6 cellular contexts compared by ENCODE assay signal in the genomic region with DNA sequence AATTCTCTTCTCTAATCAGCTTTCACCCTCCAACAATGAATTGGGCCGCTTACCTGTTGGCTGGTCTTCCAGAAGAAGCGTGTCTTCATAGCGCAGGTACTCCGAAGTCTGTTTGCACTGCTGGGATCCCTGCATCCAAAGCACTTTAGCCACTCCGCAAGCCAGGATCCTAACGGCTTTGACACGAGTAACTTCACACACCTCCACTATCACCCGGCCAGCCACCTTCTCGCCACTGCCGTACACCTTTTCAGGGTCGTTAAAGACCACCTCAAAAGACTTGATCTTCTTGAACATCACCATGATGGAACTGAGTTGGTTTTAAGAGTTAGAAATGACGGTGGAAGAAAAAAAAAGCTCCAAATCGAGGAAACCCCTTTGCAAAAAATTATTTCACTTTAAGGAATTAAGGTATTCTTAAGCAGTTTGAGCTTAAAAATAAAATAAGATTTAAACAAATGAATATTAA. TPM values are rescaled to one million over a fixed set of nuclear protein-coding genes. Genes with fewer than 3 reads are reported as not detected.
DNase-seq lines count a peak whose midpoint lies in the region; ATAC-seq, FAIRE-seq and TF ChIP-seq lines count a peak whose summit lies in the region.

No MANE protein-coding gene starts in this region.

- CTCF ChIA-PET in CD8-positive, alpha-beta memory T cell (lab: Charles Lee): interaction anchor here (0.6 to 26.4 kb wide), 8 partner anchors 11 to 151 kb away, joined by 3 to 475 read pairs (median 6); partner anchors contain the start of genes LIX1L, NUDT17, PIAS3 and RBM8A
- CTCF ChIA-PET in T-cell (lab: Charles Lee): interaction anchor here in 1 of 2 donors (1.0 to 9.6 kb wide), 5 partner anchors 10 to 151 kb away, joined by 3 to 93 read pairs (median 4); partner anchors contain the start of gene NUDT17

- H3K79me2 ChIP-seq in keratinocyte (ENCODE audit: control insufficient read depth, insufficient read depth, low read length): peaks cover 8% of the 10 kb centered on the region

- H4K20me1 ChIP-seq in keratinocyte (ENCODE audit: control insufficient read depth, extremely low read depth, insufficient read depth, low read length): no peaks in the 10 kb centered on the region

- H3K9me3 ChIP-seq in CD8-positive, alpha-beta memory T cell (ENCODE audit: low read length): no peaks in the 10 kb centered on the region
- H3K9me3 ChIP-seq in keratinocyte (ENCODE audit: control insufficient read depth, low read depth, low read length): no peaks in the 10 kb centered on the region

- peaks cover 44% of the 10 kb centered on the region for H3K36me3 ChIP-seq in CD8-positive, alpha-beta memory T cell (ENCODE audit: insufficient read depth, low read length)
- peaks cover 13 to 18% of the 10 kb centered on the region in 2 experiments for H3K36me3 ChIP-seq in keratinocyte (ENCODE audit: control insufficient read depth in 2 of 2, extremely low read depth in 1 of 2, insufficient read depth in 2 of 2, low read length in 2 of 2)

- peak overlapping the region; percentile 40 for H2AFZ ChIP-seq in keratinocyte (ENCODE audit: control insufficient read depth, low read length)

- peaks cover 39 to 58% (median 50%) of the 10 kb centered on the region in 3 donors for H3K36me3 Mint-ChIP-seq in CD8-positive, alpha-beta memory T cell
- H3K36me3 Mint-ChIP-seq in T-cell: peaks cover 48% of the 10 kb centered on the region

- dilution Hi-C loops in keratinocyte (cut with MboI; ENCODE audit: extremely low pct_ligation_motif_present, low sequenced_read_pairs): no loop called here

- peak overlapping the region; percentile 79 for H3K9ac ChIP-seq in keratinocyte (ENCODE audit: control insufficient read depth, extremely low read depth, insufficient read depth, low read length)

- H3K4me3 ChIP-seq in CD8-positive, alpha-beta memory T cell (ENCODE audit: low read length): peak overlapping the region; percentile 99
- peak overlapping the region; percentile 57 to 96 (median 93) for H3K4me3 ChIP-seq in keratinocyte (ENCODE audit: control insufficient read depth in 2 of 3, extremely low read depth in 1 of 3, insufficient read depth in 2 of 3, low read depth in 1 of 3, low read length in 3 of 3)

- no peaks in the 10 kb centered on the region for H3K9me1 ChIP-seq in keratinocyte (ENCODE audit: control insufficient read depth, extremely low read depth, insufficient read depth, low read length)

- peaks cover 0 to 5% (median 0%) of the 10 kb centered on the region in 5 donors for H3K9me3 Mint-ChIP-seq in CD8-positive, alpha-beta memory T cell
- H3K9me3 Mint-ChIP-seq in T-cell: no peaks in the 10 kb centered on the region

- H3K4me3 Mint-ChIP-seq in CD8-positive, alpha-beta memory T cell: peak overlapping the region; percentile 94 to 99 (median 99)
- peak overlapping the region; percentile 96 to 98 (median 98) for H3K4me3 Mint-ChIP-seq in T-cell

- FAIRE-seq in keratinocyte (lab: Jason Lieb, UNC): no peak

- H3K4me1 Mint-ChIP-seq in CD8-positive, alpha-beta memory T cell: peaks cover 55 to 68% (median 63%) of the 10 kb centered on the region in 3 donors
- H3K4me1 Mint-ChIP-seq in T-cell: peaks cover 65 to 71% (median 70%) of the 10 kb centered on the region in 3 donors

- peaks cover 0 to 3% of the 10 kb centered on the region in 2 donors for H3K27me3 Mint-ChIP-seq in CD8-positive, alpha-beta memory T cell
- H3K27me3 Mint-ChIP-seq in T-cell: no peaks in the 10 kb centered on the region

- H3K27ac ChIP-seq in CD8-positive, alpha-beta memory T cell (ENCODE audit: low read depth, low read length): peak overlapping the region; percentile 92
- H3K27ac ChIP-seq in keratinocyte (ENCODE audit: control insufficient read depth, insufficient read depth, low read length): peak overlapping the region; percentile 95

- ATAC-seq in T-cell (replicated peaks in 1 of 4) (no peak), GM19351 (IDR thresholded peaks at IDR 0.05; ENCODE audit: unreplicated experiment) (no peak)

- H3K27me3 ChIP-seq in CD8-positive, alpha-beta memory T cell (ENCODE audit: insufficient read depth, low read length, poor library complexity, severe bottlenecking): no peaks in the 10 kb centered on the region
- H3K27me3 ChIP-seq in keratinocyte (ENCODE audit: control insufficient read depth, extremely low read depth, insufficient read depth, low read length): no peaks in the 10 kb centered on the region

- peaks cover 55% of the 10 kb centered on the region for H3K4me1 ChIP-seq in CD8-positive, alpha-beta memory T cell (ENCODE audit: insufficient read depth, low read length)
- peaks cover 47% of the 10 kb centered on the region for H3K4me1 ChIP-seq in keratinocyte (ENCODE audit: control insufficient read depth, extremely low read depth, insufficient read depth, low read length)

- peak overlapping the region; percentile 97 for H3K4me2 ChIP-seq in keratinocyte (ENCODE audit: control insufficient read depth, extremely low read depth, insufficient read depth, low read depth, low read length)

- no peak for TF ChIP-seq CTCF in keratinocyte (optimal IDR thresholded peaks at IDR 0.05 in 1 of 3, IDR thresholded peaks at IDR 0.05 in 1 of 3, conservative IDR thresholded peaks at IDR 0.05 in 1 of 3; ENCODE audit: extremely low read depth in 1 of 3, insufficient read depth in 2 of 3, low read length in 3 of 3)

- POLR2A ChIA-PET in CD8-positive, alpha-beta memory T cell (lab: Charles Lee): interaction anchor here (0.9 to 11.4 kb wide), 10 partner anchors 10 to 172 kb away, joined by 3 to 229 read pairs (median 16); partner anchors contain the start of genes ANKRD34A, LIX1L, PEX11B and POLR3C
- POLR2A ChIA-PET in T-cell (lab: Charles Lee): interaction anchor here (0.5 to 2.5 kb wide), 14 partner anchors 9 to 715 kb away, joined by 3 to 15 read pairs (median 4); partner anchors contain the start of genes ANKRD34A (in 2 of the 2), POLR3GL (in 2 of the 2), LIX1L (in 1 of the 2) and RNF115 (in 1 of the 2)

- H3K27ac Mint-ChIP-seq in CD8-positive, alpha-beta memory T cell: peak overlapping the region; percentile 84 to 98 (median 98)
- H3K27ac Mint-ChIP-seq in T-cell: peak overlapping the region; percentile 98 to 99

- DNase-seq in CD8-positive, alpha-beta memory T cell: no peak
- DNase-seq in T-cell (no peak), keratinocyte (ENCODE audit: low read depth, low spot score) (no peak), NCI-H1930 (lab: John Stamatoyannopoulos, UW) (no peak), HuH-7 (ENCODE audit: low spot score) (no peak)

RNA-seq across cellular contexts. Expression of gene TXNIP, which starts 0.4 kb away (rescaled TPM):
- total RNA-seq in CD8-positive, alpha-beta memory T cell: 100 to 1,000 TPM; 167 to 170 TPM
- 4,579 TPM for polyA plus RNA-seq in CD8-positive, alpha-beta memory T cell
- 1,000 to 10,000 TPM in 1 of 5 donors, 100 to 1,000 TPM in 4; 721 to 2,117 (median 773) TPM for total RNA-seq in T-cell
- polyA plus RNA-seq in keratinocyte: 89.7 to 165 TPM (median 159 TPM) in 3 replicates
- polyA plus RNA-seq in keratinocyte (2011; ENCODE audit: low read depth): 41.9 TPM
- 55.4 and 104 TPM in 2 replicates for polyA plus RNA-seq in keratinocyte (2011; cell fraction: cytosol; rRNA removed)
- 156 and 196 TPM in 2 replicates for polyA plus RNA-seq in keratinocyte (2011; cell fraction: nucleus; rRNA removed)
- polyA plus RNA-seq in keratinocyte (2012; ENCODE audit: low replicate concordance): 39.4 and 112 TPM in 2 replicates
- polyA minus RNA-seq in keratinocyte: 115 to 413 TPM (median 186 TPM) in 3 replicates
- 82.9 TPM for polyA minus RNA-seq in keratinocyte (2011; cell fraction: cytosol; rRNA and poly(A)+ RNA removed)
- 106 and 162 TPM in 2 replicates for polyA minus RNA-seq in keratinocyte (2011; cell fraction: nucleus; rRNA and poly(A)+ RNA removed)

RNA-seq across cellular contexts. Expression of gene HJV, which starts 25.5 kb away (rescaled TPM):
- total RNA-seq in CD8-positive, alpha-beta memory T cell: not detected
- polyA plus RNA-seq in CD8-positive, alpha-beta memory T cell: not detected
- total RNA-seq in T-cell: not detected
- polyA plus RNA-seq in keratinocyte: 0.04 TPM in 1 of 3 replicates, not detected in the others
- not detected for polyA plus RNA-seq in keratinocyte (2011; ENCODE audit: low read depth)
- not detected in 2 replicates for polyA plus RNA-seq in keratinocyte (2011; cell fraction: cytosol; rRNA removed)
- polyA plus RNA-seq in keratinocyte (2011; cell fraction: nucleus; rRNA removed): not detected in 2 replicates
- not detected in 2 replicates for polyA plus RNA-seq in keratinocyte (2012; ENCODE audit: low replicate concordance)
- polyA minus RNA-seq in keratinocyte: not detected in 3 replicates
- not detected for polyA minus RNA-seq in keratinocyte (2011; cell fraction: cytosol; rRNA and poly(A)+ RNA removed)
- polyA minus RNA-seq in keratinocyte (2011; cell fraction: nucleus; rRNA and poly(A)+ RNA removed): not detected in 2 replicates

RNA-seq across cellular contexts. Expression of gene POLR3GL, which starts 31.5 kb away (rescaled TPM):
- 10 to 100 TPM; 21.6 to 22.8 TPM for total RNA-seq in CD8-positive, alpha-beta memory T cell
- polyA plus RNA-seq in CD8-positive, alpha-beta memory T cell: 103 TPM
- total RNA-seq in T-cell: 10 to 100 TPM; 30.9 to 41.7 (median 38.3) TPM
- polyA plus RNA-seq in keratinocyte: 8.1 to 14.0 TPM (median 10.0 TPM) in 3 replicates
- 8.0 TPM for polyA plus RNA-seq in keratinocyte (2011; ENCODE audit: low read depth)
- 11.0 and 11.3 TPM in 2 replicates for polyA plus RNA-seq in keratinocyte (2011; cell fraction: cytosol; rRNA removed)
- 6.8 and 8.9 TPM in 2 replicates for polyA plus RNA-seq in keratinocyte (2011; cell fraction: nucleus; rRNA removed)
- polyA plus RNA-seq in keratinocyte (2012; ENCODE audit: low replicate concordance): 9.6 and 16.1 TPM in 2 replicates
- 3.7 to 6.9 TPM (median 4.3 TPM) in 3 replicates for polyA minus RNA-seq in keratinocyte
- polyA minus RNA-seq in keratinocyte (2011; cell fraction: cytosol; rRNA and poly(A)+ RNA removed): 5.8 TPM
- 1.9 and 3.1 TPM in 2 replicates for polyA minus RNA-seq in keratinocyte (2011; cell fraction: nucleus; rRNA and poly(A)+ RNA removed)

RNA-seq across cellular contexts. Expression of gene ANKRD34A, which starts 31.6 kb away (rescaled TPM):
- total RNA-seq in CD8-positive, alpha-beta memory T cell: 1 to 10 TPM; 6.9 to 8.7 TPM
- 0.97 TPM for polyA plus RNA-seq in CD8-positive, alpha-beta memory T cell
- total RNA-seq in T-cell: 1 to 10 TPM in 3 of 5 donors, under 1 TPM in 2; 0.68 to 3.5 (median 1.7) TPM
- polyA plus RNA-seq in keratinocyte: 0.53 to 0.83 TPM (median 0.66 TPM) in 3 replicates
- not detected for polyA plus RNA-seq in keratinocyte (2011; ENCODE audit: low read depth)
- 0.46 and 0.81 TPM in 2 replicates for polyA plus RNA-seq in keratinocyte (2011; cell fraction: cytosol; rRNA removed)
- 1.5 and 1.6 TPM in 2 replicates for polyA plus RNA-seq in keratinocyte (2011; cell fraction: nucleus; rRNA removed)
- 0.20 and 0.78 TPM in 2 replicates for polyA plus RNA-seq in keratinocyte (2012; ENCODE audit: low replicate concordance)
- 0.29 to 1.9 TPM (median 0.40 TPM) in 3 replicates for polyA minus RNA-seq in keratinocyte
- polyA minus RNA-seq in keratinocyte (2011; cell fraction: cytosol; rRNA and poly(A)+ RNA removed): 1.7 TPM
- 0.47 and 0.95 TPM in 2 replicates for polyA minus RNA-seq in keratinocyte (2011; cell fraction: nucleus; rRNA and poly(A)+ RNA removed)

RNA-seq across cellular contexts. Expression of gene LIX1L, which starts 38.2 kb away (rescaled TPM):
- 10 to 100 TPM; 41.8 to 42.6 TPM for total RNA-seq in CD8-positive, alpha-beta memory T cell
- polyA plus RNA-seq in CD8-positive, alpha-beta memory T cell: 33.5 TPM
- total RNA-seq in T-cell: 10 to 100 TPM; 43.4 to 74.4 (median 64.2) TPM
- polyA plus RNA-seq in keratinocyte: 9.2 to 26.4 TPM (median 20.0 TPM) in 3 replicates
- 0.77 TPM for polyA plus RNA-seq in keratinocyte (2011; ENCODE audit: low read depth)
- 16.8 and 21.1 TPM in 2 replicates for polyA plus RNA-seq in keratinocyte (2011; cell fraction: cytosol; rRNA removed)
- 12.9 and 13.4 TPM in 2 replicates for polyA plus RNA-seq in keratinocyte (2011; cell fraction: nucleus; rRNA removed)
- polyA plus RNA-seq in keratinocyte (2012; ENCODE audit: low replicate concordance): 2.4 and 9.0 TPM in 2 replicates
- polyA minus RNA-seq in keratinocyte: 10.7 to 17.8 TPM (median 16.1 TPM) in 3 replicates
- polyA minus RNA-seq in keratinocyte (2011; cell fraction: cytosol; rRNA and poly(A)+ RNA removed): 18.8 TPM
- 5.2 and 8.9 TPM in 2 replicates for polyA minus RNA-seq in keratinocyte (2011; cell fraction: nucleus; rRNA and poly(A)+ RNA removed)

Comparison
In these comparisons a context has a peak if more than half of its experiments do, and no peak if none do; other contexts are left out.
1. RNA of gene TXNIP, which starts 0.4 kb away (total RNA-seq): 721 to 2,117 TPM in T-cell; 167 to 170 TPM in CD8-positive, alpha-beta memory T cell; every median in the first group is over 4 times any median in the second.